ENCODE assay signal across 8 cellular contexts in the genomic region with DNA sequence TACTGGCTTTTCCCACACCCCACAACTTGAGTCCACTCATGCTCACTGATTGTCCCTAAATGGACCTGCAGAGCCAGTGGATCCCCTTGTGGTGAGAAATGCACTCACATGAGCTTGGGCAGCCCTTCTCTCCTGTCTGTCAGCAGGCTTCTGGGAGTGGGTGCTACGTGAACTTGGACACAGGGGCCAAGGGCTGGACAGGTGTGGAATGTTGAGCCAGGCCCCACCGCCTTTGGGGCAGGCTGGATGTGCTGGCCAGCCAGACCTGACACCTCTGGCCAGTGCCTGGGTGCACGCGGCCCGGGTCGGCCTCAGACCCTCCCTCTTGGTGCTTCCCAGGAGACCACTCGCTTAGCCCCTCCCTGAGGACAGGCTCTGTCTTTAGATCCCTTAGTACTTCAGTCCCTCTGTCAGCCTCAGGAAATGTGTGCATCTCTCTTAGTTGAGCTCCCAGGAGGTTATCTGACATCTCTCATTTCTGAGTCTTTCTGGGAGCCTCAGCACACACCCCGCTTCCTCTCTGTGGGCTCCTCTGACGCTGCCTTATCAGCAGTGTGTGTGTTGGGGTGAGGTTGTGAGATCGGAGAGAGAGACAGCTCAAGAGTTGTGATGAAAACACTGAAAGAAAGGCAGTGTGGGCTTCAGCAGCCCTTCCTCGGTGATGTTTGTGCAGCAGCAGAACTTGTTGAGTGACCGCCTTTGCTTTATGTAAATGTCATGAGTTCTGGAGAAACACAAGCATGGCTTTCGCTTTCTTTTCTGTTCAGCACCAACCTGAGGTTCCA.
A peak's percentile ranks its signal among the peaks of the same experiment; 100 is the strongest.
DNase-seq lines count a peak whose midpoint lies in the region; ATAC-seq and TF ChIP-seq lines count a peak whose summit lies in the region.

No MANE protein-coding gene starts in this region.

- no peak overlapping the region for H3K4me3 ChIP-seq in cardiac fibroblast (replicated peaks in 1 of 2; ENCODE audit: low read depth in 2 of 2, low read length in 2 of 2)

- DNase-seq in NCI-H82 (lab: John Stamatoyannopoulos, UW) = peak; percentile 22
- DNase-seq in NCI-H82 treated with DMSO at 0.1 percent for 48 hours (lab: John Stamatoyannopoulos, UW; ENCODE audit: unreplicated experiment) = no peak
- peak; percentile 47 for DNase-seq in T-helper 9 cell
- no peak for DNase-seq in cardiac fibroblast (ENCODE audit: low read depth in 2 of 2)
- no peak for DNase-seq in neural crest cell (ENCODE audit: low read depth, low spot score)
- no peak for DNase-seq in RKO (ENCODE audit: low spot score)
- DNase-seq in kidney glomerular epithelial cell (lab: John Stamatoyannopoulos, UW) = no peak

- no peak overlapping the region for H3K27ac Mint-ChIP-seq in neural crest cell (ENCODE audit: unreplicated experiment)

- H3K9me3 Mint-ChIP-seq in neural crest cell = no peaks in the 10 kb centered on the region

- peak; percentile 51 for ATAC-seq in HG02970 (IDR thresholded peaks at IDR 0.05; ENCODE audit: low FRiP score, unreplicated experiment)

- no peaks in the 10 kb centered on the region for H3K36me3 Mint-ChIP-seq in neural crest cell (ENCODE audit: low read depth)

- H3K4me3 Mint-ChIP-seq in neural crest cell = no peak overlapping the region

- H3K27me3 Mint-ChIP-seq in neural crest cell (ENCODE audit: low read depth) = no peaks in the 10 kb centered on the region

- TF ChIP-seq CTCF in cardiac fibroblast (IDR thresholded peaks at IDR 0.05; ENCODE audit: low read depth, low read length) (peak; percentile 22), neural crest cell (conservative IDR thresholded peaks at IDR 0.05) (peak; percentile 45)

- H3K4me1 Mint-ChIP-seq in neural crest cell = no peaks in the 10 kb centered on the region

Comparison
In these comparisons a context has a peak if more than half of its experiments do, and no peak if none do; other contexts are left out.
1. DNase-seq: peak in NCI-H82 (single experiment) and T-helper 9 cell (single experiment); none in NCI-H82 treated with DMSO at 0.1 percent for 48 hours (single experiment), cardiac fibroblast (0 of 2), neural crest cell (single experiment), RKO (single experiment) and kidney glomerular epithelial cell (single experiment).